In the genomic region with DNA sequence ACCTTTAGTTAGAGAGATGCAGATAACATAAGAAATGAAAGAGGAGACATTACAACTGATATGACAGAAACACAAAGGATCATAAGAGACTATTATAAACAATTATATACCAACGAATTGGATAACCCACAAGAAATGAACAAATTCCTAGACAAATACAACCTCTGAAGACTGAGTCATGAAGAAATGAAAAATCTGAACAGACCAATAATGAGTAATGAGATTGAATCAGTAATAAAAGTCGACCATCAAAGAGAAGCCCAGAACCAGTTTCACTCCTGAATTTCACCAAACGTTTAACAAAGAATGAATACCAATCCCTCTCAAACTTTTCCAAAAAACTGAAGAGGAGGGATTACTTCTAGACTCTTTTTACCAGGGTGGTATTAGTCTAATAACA, we compare ENCODE assay signal across 6 cellular contexts. TPM values are rescaled to one million over a fixed set of nuclear protein-coding genes. Genes with fewer than 3 reads are reported as not detected.
"Had no signal": no experiment of that assay in that cellular context is flagged by ENCODE, and none has a peak within 500 bp of the region (broad histone marks: within the 10 kb centered on the region; RNA-seq: fewer than 3 reads in every experiment).

No MANE protein-coding gene starts in this region.

- H3K4me3 ChIP-seq: K562 had no signal

- H3K27ac ChIP-seq: HL-60 had no signal

- ATAC-seq: HepG2, K562 had no signal

- DNase-seq: IMR-90, KBM-7, KG1 had no signal

RNA-seq across cellular contexts. Expression of a gene that starts 50.5 kb away (rescaled TPM):
- total RNA-seq: IMR-90 had no signal
